ENCODE assay signal across 8 cellular contexts in genomic region chr15:77910030-77910911, GRCh38.
A peak's percentile ranks its signal among the peaks of the same experiment; 100 is the strongest.
DNase-seq lines count a peak whose midpoint lies in the region; ATAC-seq, FAIRE-seq and TF ChIP-seq lines count a peak whose summit lies in the region.
"Not testable (repeated sequence)": the region's sequence is repeated elsewhere in the genome, so short reads cannot be mapped to it uniquely, and the experiment has no call there.

No MANE protein-coding gene starts in this region.

- not testable (repeated sequence) for H3K9me3 Mint-ChIP-seq in activated T-cell treated with anti-CD3 and anti-CD28 coated beads, Interleukin-2, amount 50 U/mL, for 72 hours; endodermal cell

- peak; percentile 85 to 86 for ATAC-seq in activated T-cell treated with anti-CD3 and anti-CD28 coated beads, Interleukin-2, amount 50 U/mL, for 72 hours (replicated peaks in 1 of 2)
- peak; percentile 82 for ATAC-seq in left lung

- not testable (repeated sequence) for FAIRE-seq in small intestine (lab: Jason Lieb, UNC)

- WGBS in endodermal cell (ENCODE audit: insufficient coverage in 1 of 2, insufficient read length in 1 of 2), 2 experiments, result 16 to 20% methylated on average over 5 to 12 of the region's 12 CpGs
- 15 to 19% (median 15%) methylated on average over 12 of the region's 12 CpGs for WGBS in small intestine, 3 donors

- peak overlapping the region; percentile 6 for H3K27ac Mint-ChIP-seq in activated T-cell treated with anti-CD3 and anti-CD28 coated beads, Interleukin-2, amount 50 U/mL, for 72 hours
- H3K27ac Mint-ChIP-seq in endodermal cell, result peak overlapping the region; percentile 83

- not testable (repeated sequence) for TF ChIP-seq POLR2A in uterus (IDR thresholded peaks at IDR 0.05)

- H3K27me3 ChIP-seq in endodermal cell (ENCODE audit: control insufficient read depth, insufficient read depth, low read length, poor library complexity, severe bottlenecking); left lung; small intestine (ENCODE audit: control insufficient read depth in 2 of 2, insufficient read depth in 2 of 2, low read length in 2 of 2); uterus: not testable (repeated sequence)

- H3K9me3 ChIP-seq in endodermal cell (ENCODE audit: control insufficient read depth, low read length); left lung; small intestine (ENCODE audit: control insufficient read depth, low read depth); uterus: not testable (repeated sequence)

- peak overlapping the region; percentile 72 to 82 for H3K4me3 Mint-ChIP-seq in activated T-cell treated with anti-CD3 and anti-CD28 coated beads, Interleukin-2, amount 50 U/mL, for 72 hours
- peak overlapping the region; percentile 60 for H3K4me3 Mint-ChIP-seq in endodermal cell

- H3K36me3 ChIP-seq in endodermal cell (ENCODE audit: control insufficient read depth, insufficient read depth, low read length); left lung; small intestine (ENCODE audit: control insufficient read depth in 2 of 2, insufficient read depth in 2 of 2, low read length in 2 of 2); uterus: not testable (repeated sequence)

- peak overlapping the region; percentile 81 for H3K4me3 ChIP-seq in endodermal cell (ENCODE audit: low read length)
- peak overlapping the region; percentile 13 to 25 for H3K4me3 ChIP-seq in left lung
- peak overlapping the region in 1 of 2 donors; percentile 38 for H3K4me3 ChIP-seq in small intestine (ENCODE audit: low read depth in 1 of 2, low read length in 2 of 2)
- H3K4me3 ChIP-seq in uterus, result not testable (repeated sequence)

- not testable (repeated sequence) for H3K4me1 ChIP-seq in endodermal cell (ENCODE audit: control insufficient read depth, insufficient read depth, low read length); left lung; small intestine (ENCODE audit: control insufficient read depth in 2 of 2, insufficient read depth in 1 of 2, low read depth in 1 of 2, low read length in 1 of 2); uterus

- TF ChIP-seq CTCF in GM12874 (IDR thresholded peaks at IDR 0.05; ENCODE audit: insufficient read depth, low read depth, low read length) (peak; percentile 58), endodermal cell (conservative IDR thresholded peaks at IDR 0.05) (peak; percentile 73), left lung (IDR thresholded peaks at IDR 0.05) (peak; percentile 71 to 84), uterus (IDR thresholded peaks at IDR 0.05) (peak; percentile 37 to 61 (median 56))

- not testable (repeated sequence) for H3K27ac ChIP-seq in endodermal cell (ENCODE audit: low read depth, low read length); left lung; uterus
- H3K27ac ChIP-seq in small intestine (ENCODE audit: low read depth in 1 of 2, low read length in 1 of 2), result peak overlapping the region; percentile 20 to 47

- DNase-seq in NAMALWA (ENCODE audit: low spot score) (peak; percentile 89), SK-N-DZ (ENCODE audit: low spot score) (peak; percentile 86), endodermal cell (peak; percentile 94), left lung (peak; percentile 81 to 88), small intestine (peak; percentile 82), uterus (peak; percentile 51 to 54)
- DNase-seq in activated T-cell treated with anti-CD3 and anti-CD28 coated beads, Interleukin-2, amount 50 U/mL, for 72 hours, result peak; percentile 79 to 86

- H3K36me3 Mint-ChIP-seq in activated T-cell treated with anti-CD3 and anti-CD28 coated beads, Interleukin-2, amount 50 U/mL, for 72 hours (ENCODE audit: insufficient read depth in 2 of 2); endodermal cell (ENCODE audit: low read depth): not testable (repeated sequence)

- H3K9ac ChIP-seq in endodermal cell (ENCODE audit: extremely low read depth, low read length, poor library complexity, severe bottlenecking), result not testable (repeated sequence)

- intact Hi-C loops in left lung (cut with DNase I); uterus (cut with DNase I; ENCODE audit: low total_unique reads): not testable (repeated sequence)

- not testable (repeated sequence) for H3K27me3 Mint-ChIP-seq in activated T-cell treated with anti-CD3 and anti-CD28 coated beads, Interleukin-2, amount 50 U/mL, for 72 hours (ENCODE audit: low read depth); endodermal cell (ENCODE audit: insufficient read depth)

- not testable (repeated sequence) for H3K4me1 Mint-ChIP-seq in activated T-cell treated with anti-CD3 and anti-CD28 coated beads, Interleukin-2, amount 50 U/mL, for 72 hours (ENCODE audit: low read depth); endodermal cell
